Comparison of ENCODE assay signal across 9 cellular contexts in genomic region chr14:68547305-68548193, GRCh38.
DNase-seq lines count a peak whose midpoint lies in the region; ATAC-seq and TF ChIP-seq lines count a peak whose summit lies in the region.
"Had no signal": no experiment of that assay in that cellular context is flagged by ENCODE, and none has a peak within 500 bp of the region (broad histone marks: within the 10 kb centered on the region; RNA-seq: fewer than 3 reads in every experiment).

No MANE protein-coding gene starts in this region.

- DNase-seq in M059J (ENCODE audit: low read depth) (peak; percentile 97), mucosa of descending colon (no peak), NCI-H1105 treated with DMSO at 0.1 percent for 48 hours (lab: John Stamatoyannopoulos, UW) (no peak)
- DNase-seq: H7 had no signal

- no peak for TF ChIP-seq CTCF in mucosa of descending colon (IDR thresholded peaks at IDR 0.05)

- ATAC-seq in mucosa of descending colon = peak; percentile 54
- no peak for ATAC-seq in HG03342 (IDR thresholded peaks at IDR 0.05; ENCODE audit: unreplicated experiment)
- no peak for ATAC-seq in HG02623 (IDR thresholded peaks at IDR 0.05; ENCODE audit: unreplicated experiment)
- ATAC-seq in HG03432 (IDR thresholded peaks at IDR 0.05; ENCODE audit: unreplicated experiment) = no peak

- H3K4me3 ChIP-seq in duodenal mucosa (ENCODE audit: low read depth in 1 of 2, low read length in 2 of 2) (no peak overlapping the region), mucosa of descending colon (no peak overlapping the region), urinary bladder (ENCODE audit: low read depth, low read length) (no peak overlapping the region)

- H3K36me3 ChIP-seq in duodenal mucosa (ENCODE audit: control insufficient read depth in 1 of 2, insufficient read depth in 2 of 2, low read length in 2 of 2) (no peaks in the 10 kb centered on the region), mucosa of descending colon (ENCODE audit: low read depth) (no peaks in the 10 kb centered on the region), urinary bladder (ENCODE audit: insufficient read depth) (no peaks in the 10 kb centered on the region)

- no peaks in the 10 kb centered on the region for H3K27me3 ChIP-seq in duodenal mucosa (ENCODE audit: control insufficient read depth in 1 of 2, insufficient read depth in 2 of 2, low read length in 2 of 2)

- no peaks in the 10 kb centered on the region for H3K9me3 ChIP-seq in duodenal mucosa (ENCODE audit: control insufficient read depth in 1 of 2, low read length in 2 of 2)
- H3K9me3 ChIP-seq in mucosa of descending colon = no peaks in the 10 kb centered on the region

- H3K4me1 ChIP-seq in duodenal mucosa (ENCODE audit: control insufficient read depth in 1 of 2, insufficient read depth in 2 of 2, low read length in 2 of 2) (peaks cover 14 to 29% of the 10 kb centered on the region in 2 donors), mucosa of descending colon (ENCODE audit: low read depth) (no peaks in the 10 kb centered on the region), urinary bladder (ENCODE audit: insufficient read depth) (peaks cover 3% of the 10 kb centered on the region)

- intact Hi-C loops in mucosa of descending colon (cut with DNase I, micrococcal nuclease) = loop anchor here in 1 of 2 donors (10.0 kb wide), 1 partner anchor 107 kb away; no protein-coding TSS in a partner anchor

- WGBS in urinary bladder = 59% methylated on average over 12 of the region's 12 CpGs

- H3K27ac ChIP-seq in duodenal mucosa (ENCODE audit: low read depth, low read length) (peak overlapping the region; percentile 76), urinary bladder (ENCODE audit: low read depth) (peak overlapping the region; percentile 93)

- peak overlapping the region in 1 of 2 donors; percentile 4 for H3K9ac ChIP-seq in duodenal mucosa (ENCODE audit: low read depth in 1 of 2, low read length in 2 of 2)
